ENCODE assay signal across 9 cellular contexts in genomic region chr1:167447521-167448136, GRCh38.
DNase-seq lines count a peak whose midpoint lies in the region; ATAC-seq, FAIRE-seq and TF ChIP-seq lines count a peak whose summit lies in the region.
"Had no signal": no experiment of that assay in that cellular context is flagged by ENCODE, and none has a peak within 500 bp of the region (broad histone marks: within the 10 kb centered on the region; RNA-seq: fewer than 3 reads in every experiment).

No MANE protein-coding gene starts in this region.

- ATAC-seq in A549 (peak; percentile 59 to 85), GM21737 (IDR thresholded peaks at IDR 0.05; ENCODE audit: unreplicated experiment) (peak; percentile 65)

- no peak for TF ChIP-seq CTCF in A549 (IDR thresholded peaks at IDR 0.05)

- H3K36me3 ChIP-seq in thymus (ENCODE audit: control insufficient read depth, insufficient read depth) = peaks cover 26% of the 10 kb centered on the region

- H3K4me3 ChIP-seq in A549 (no peak overlapping the region), thymus (ENCODE audit: low read length) (peak overlapping the region; percentile 16)

- CTCF ChIA-PET in A549 (lab: Yijun Ruan, JAX) = interaction anchor here (0.9 to 3.8 kb wide), 6 partner anchors 8 to 381 kb away, joined by 3 to 19 read pairs (median 10); no protein-coding TSS in a partner anchor

- TF ChIP-seq EP300 in A549 (IDR thresholded peaks at IDR 0.05) = no peak

- no peak for TF ChIP-seq POLR2A in A549 (IDR thresholded peaks at IDR 0.05; ENCODE audit: low read length)

- TF ChIP-seq RAD21 in A549 (conservative IDR thresholded peaks at IDR 0.05 in 1 of 2, IDR thresholded peaks at IDR 0.05 in 1 of 2) = no peak

- H3K9me3 ChIP-seq in A549 (no peaks in the 10 kb centered on the region), thymus (ENCODE audit: control insufficient read depth) (no peaks in the 10 kb centered on the region)

- H3K27ac ChIP-seq in A549 = peak overlapping the region; percentile 34 to 56; a peak in 5 of 6 replicates
- peak overlapping the region; percentile 93 for H3K27ac ChIP-seq in thymus (ENCODE audit: low read depth)
- H3K27ac ChIP-seq: C4-2B had no signal

- no peaks in the 10 kb centered on the region for H3K27me3 ChIP-seq in thymus (ENCODE audit: control insufficient read depth, insufficient read depth)

- H3K4me2 ChIP-seq in A549 = peak overlapping the region; percentile 56

- peak; percentile 24 to 61 for DNase-seq in A549 (ENCODE audit: low read depth in 1 of 2, low spot score in 1 of 2)
- peak; percentile 82 for DNase-seq in NCI-H69 (lab: John Stamatoyannopoulos, UW)
- DNase-seq in activated CD8-positive, alpha-beta memory T cell treated with anti-CD3 and anti-CD28 coated beads, Interleukin-2, amount 50 U/mL, for 48 hours = peak; percentile 78
- peak; percentile 90 for DNase-seq in kidney tubule cell (ENCODE audit: low spot score)
- no peak for DNase-seq in NCI-H446 (lab: John Stamatoyannopoulos, UW)
- no peak for DNase-seq in NCI-H1436 treated with DMSO at 0.1 percent for 48 hours (lab: John Stamatoyannopoulos, UW)

- FAIRE-seq in A549 (lab: Jason Lieb, UNC) = no peak

- POLR2A ChIA-PET in A549 (lab: Yijun Ruan, JAX) = interaction anchor here (1.2 kb wide), 1 partner anchor 227 kb away, joined by 5 read pairs; the partner anchor contains the start of gene POU2F1

- peaks cover 14% of the 10 kb centered on the region for H3K4me1 ChIP-seq in A549
- peaks cover 59% of the 10 kb centered on the region for H3K4me1 ChIP-seq in thymus (ENCODE audit: control insufficient read depth, insufficient read depth, low read length)

- WGBS in A549 (ENCODE audit: missing lambda C conversion rate) = 31% methylated on average over 9 of the region's 10 CpGs
- 19% methylated on average over 10 of the region's 10 CpGs for WGBS in thymus

TF ChIP-seq in A549, 52 proteins besides CTCF, POLR2A, EP300 and RAD21:
- TF ChIP-seq NPAS2 (CRISPR knock-in tag; IDR thresholded peaks at IDR 0.05; ENCODE audit: borderline replicate concordance) (no peak), MYC (IDR thresholded peaks at IDR 0.05; ENCODE audit: borderline replicate concordance, low read length) (no peak), TP53 (CRISPR knock-in tag; IDR thresholded peaks at IDR 0.05) (no peak)

Comparison
In these comparisons a context has a peak if more than half of its experiments do, and no peak if none do; other contexts are left out.
1. DNase-seq: peak in A549 (2 of 2), NCI-H69 (single experiment), activated CD8-positive, alpha-beta memory T cell treated with anti-CD3 and anti-CD28 coated beads, Interleukin-2, amount 50 U/mL, for 48 hours (single experiment) and kidney tubule cell (single experiment); none in NCI-H446 (0 of 2) and NCI-H1436 treated with DMSO at 0.1 percent for 48 hours (single experiment).